Comparison of ENCODE assay signal across 1 cellular context in genomic region chr2:21043744-21044532, GRCh38.
TF ChIP-seq lines count a peak whose summit lies in the region.

Gene APOB, minus strand, starts transcription at chr2:21044073. Its CDS starts 128 bp downstream, at chr2:21043945.

TF ChIP-seq in HepG2, 621 proteins besides CTCF, POLR2A, EP300 and RAD21 (continued from another document and continues in another):
- TF ChIP-seq, protein P1, sequence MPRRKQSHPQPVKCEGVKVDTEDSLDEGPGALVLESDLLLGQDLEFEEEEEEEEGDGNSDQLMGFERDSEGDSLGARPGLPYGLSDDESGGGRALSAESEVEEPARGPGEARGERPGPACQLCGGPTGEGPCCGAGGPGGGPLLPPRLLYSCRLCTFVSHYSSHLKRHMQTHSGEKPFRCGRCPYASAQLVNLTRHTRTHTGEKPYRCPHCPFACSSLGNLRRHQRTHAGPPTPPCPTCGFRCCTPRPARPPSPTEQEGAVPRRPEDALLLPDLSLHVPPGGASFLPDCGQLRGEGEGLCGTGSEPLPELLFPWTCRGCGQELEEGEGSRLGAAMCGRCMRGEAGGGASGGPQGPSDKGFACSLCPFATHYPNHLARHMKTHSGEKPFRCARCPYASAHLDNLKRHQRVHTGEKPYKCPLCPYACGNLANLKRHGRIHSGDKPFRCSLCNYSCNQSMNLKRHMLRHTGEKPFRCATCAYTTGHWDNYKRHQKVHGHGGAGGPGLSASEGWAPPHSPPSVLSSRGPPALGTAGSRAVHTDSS (CRISPR knock-in tag; conservative IDR thresholded peaks at IDR 0.05): peak; percentile 88; the same call in 1 of the 2 replicates
- TF ChIP-seq, protein P2, sequence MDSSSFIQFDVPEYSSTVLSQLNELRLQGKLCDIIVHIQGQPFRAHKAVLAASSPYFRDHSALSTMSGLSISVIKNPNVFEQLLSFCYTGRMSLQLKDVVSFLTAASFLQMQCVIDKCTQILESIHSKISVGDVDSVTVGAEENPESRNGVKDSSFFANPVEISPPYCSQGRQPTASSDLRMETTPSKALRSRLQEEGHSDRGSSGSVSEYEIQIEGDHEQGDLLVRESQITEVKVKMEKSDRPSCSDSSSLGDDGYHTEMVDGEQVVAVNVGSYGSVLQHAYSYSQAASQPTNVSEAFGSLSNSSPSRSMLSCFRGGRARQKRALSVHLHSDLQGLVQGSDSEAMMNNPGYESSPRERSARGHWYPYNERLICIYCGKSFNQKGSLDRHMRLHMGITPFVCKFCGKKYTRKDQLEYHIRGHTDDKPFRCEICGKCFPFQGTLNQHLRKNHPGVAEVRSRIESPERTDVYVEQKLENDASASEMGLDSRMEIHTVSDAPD (CRISPR knock-in tag; IDR thresholded peaks at IDR 0.05): 0 out of 2 replicates have a peak, but pooled peaks have one; percentile 66
- TF ChIP-seq, protein P3, sequence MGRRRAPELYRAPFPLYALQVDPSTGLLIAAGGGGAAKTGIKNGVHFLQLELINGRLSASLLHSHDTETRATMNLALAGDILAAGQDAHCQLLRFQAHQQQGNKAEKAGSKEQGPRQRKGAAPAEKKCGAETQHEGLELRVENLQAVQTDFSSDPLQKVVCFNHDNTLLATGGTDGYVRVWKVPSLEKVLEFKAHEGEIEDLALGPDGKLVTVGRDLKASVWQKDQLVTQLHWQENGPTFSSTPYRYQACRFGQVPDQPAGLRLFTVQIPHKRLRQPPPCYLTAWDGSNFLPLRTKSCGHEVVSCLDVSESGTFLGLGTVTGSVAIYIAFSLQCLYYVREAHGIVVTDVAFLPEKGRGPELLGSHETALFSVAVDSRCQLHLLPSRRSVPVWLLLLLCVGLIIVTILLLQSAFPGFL (CRISPR knock-in tag; IDR thresholded peaks at IDR 0.05): peak; percentile 95
- TF ChIP-seq STAT5B (CRISPR knock-in tag; IDR thresholded peaks at IDR 0.05) (peak; percentile 66; the same call in 1 of the 2 replicates), PRPF4 (IDR thresholded peaks at IDR 0.05; ENCODE audit: low read depth, low read length, poor library complexity, severe bottlenecking) (no peak), GLMP (CRISPR knock-in tag; IDR thresholded peaks at IDR 0.05; ENCODE audit: borderline replicate concordance) (no peak), TRAFD1 (CRISPR knock-in tag; IDR thresholded peaks at IDR 0.05; ENCODE audit: borderline replicate concordance) (no peak), SSRP1 (CRISPR knock-in tag; IDR thresholded peaks at IDR 0.05) (no peak), PPARG (CRISPR knock-in tag; conservative IDR thresholded peaks at IDR 0.05) (peak; percentile 86), YEATS2 (CRISPR knock-in tag; IDR thresholded peaks at IDR 0.05; ENCODE audit: borderline replicate concordance) (peak; percentile 40; the same call in 1 of the 2 replicates), ZBTB7A (CRISPR knock-in tag; IDR thresholded peaks at IDR 0.05) (peak; percentile 88), SRF (IDR thresholded peaks at IDR 0.05; ENCODE audit: low read depth, low read length) (peak; percentile 80), HINFP (CRISPR knock-in tag; IDR thresholded peaks at IDR 0.05; ENCODE audit: low read depth) (peak; percentile 91), ATF3 (CRISPR knock-in tag; IDR thresholded peaks at IDR 0.05) (peak; percentile 75), MTA1 (CRISPR knock-in tag; IDR thresholded peaks at IDR 0.05; ENCODE audit: borderline replicate concordance) (peak; percentile 94), ESRRA (CRISPR knock-in tag; IDR thresholded peaks at IDR 0.05; ENCODE audit: low read depth) (peak; percentile 90; the same call in 1 of the 2 replicates), FOXP1 (IDR thresholded peaks at IDR 0.05) (no peak), FOXP1 (CRISPR knock-in tag; IDR thresholded peaks at IDR 0.05) (peak; percentile 83), ZBTB7B (CRISPR knock-in tag; IDR thresholded peaks at IDR 0.05) (peak; percentile 98), ELF4 (CRISPR knock-in tag; IDR thresholded peaks at IDR 0.05; ENCODE audit: borderline replicate concordance) (no peak), ETV6 (CRISPR knock-in tag; conservative IDR thresholded peaks at IDR 0.05) (peak; percentile 95), ZNF547 (CRISPR knock-in tag; IDR thresholded peaks at IDR 0.05) (peak; percentile 79; the same call in 1 of the 2 replicates), ZNF101 (CRISPR knock-in tag; IDR thresholded peaks at IDR 0.05; ENCODE audit: borderline replicate concordance, low read depth) (peak; percentile 63; the same call in 1 of the 2 replicates), ZNF597 (CRISPR knock-in tag; IDR thresholded peaks at IDR 0.05) (peak; percentile 9; the same call in 1 of the 2 replicates), CCAR2 (optimal IDR thresholded peaks at IDR 0.05; ENCODE audit: low read depth, low read length) (no peak), ZNF552 (CRISPR knock-in tag; IDR thresholded peaks at IDR 0.05; ENCODE audit: borderline replicate concordance) (0 out of 2 replicates have a peak, but pooled peaks have one; percentile 67), KDM4B (CRISPR knock-in tag; IDR thresholded peaks at IDR 0.05) (no peak), NRL (CRISPR knock-in tag; IDR thresholded peaks at IDR 0.05; ENCODE audit: borderline replicate concordance) (peak; percentile 87; the same call in 1 of the 2 replicates), EHMT2 (IDR thresholded peaks at IDR 0.05; ENCODE audit: borderline replicate concordance, low read depth, low read length) (no peak), HNRNPLL (IDR thresholded peaks at IDR 0.05; ENCODE audit: low read depth, low read length, poor library complexity, severe bottlenecking) (peak; percentile 98), FOXO4 (CRISPR knock-in tag; conservative IDR thresholded peaks at IDR 0.05) (peak; percentile 99; the same call in 1 of the 2 replicates), ZSCAN5A (CRISPR knock-in tag; IDR thresholded peaks at IDR 0.05; ENCODE audit: borderline replicate concordance) (peak; percentile 92), ZNF205 (CRISPR knock-in tag; IDR thresholded peaks at IDR 0.05) (peak; percentile 95), MBD4 (IDR thresholded peaks at IDR 0.05; ENCODE audit: borderline replicate concordance, low read length) (no peak; the same call in 1 of the 2 replicates)
- TF ChIP-seq, protein P4, sequence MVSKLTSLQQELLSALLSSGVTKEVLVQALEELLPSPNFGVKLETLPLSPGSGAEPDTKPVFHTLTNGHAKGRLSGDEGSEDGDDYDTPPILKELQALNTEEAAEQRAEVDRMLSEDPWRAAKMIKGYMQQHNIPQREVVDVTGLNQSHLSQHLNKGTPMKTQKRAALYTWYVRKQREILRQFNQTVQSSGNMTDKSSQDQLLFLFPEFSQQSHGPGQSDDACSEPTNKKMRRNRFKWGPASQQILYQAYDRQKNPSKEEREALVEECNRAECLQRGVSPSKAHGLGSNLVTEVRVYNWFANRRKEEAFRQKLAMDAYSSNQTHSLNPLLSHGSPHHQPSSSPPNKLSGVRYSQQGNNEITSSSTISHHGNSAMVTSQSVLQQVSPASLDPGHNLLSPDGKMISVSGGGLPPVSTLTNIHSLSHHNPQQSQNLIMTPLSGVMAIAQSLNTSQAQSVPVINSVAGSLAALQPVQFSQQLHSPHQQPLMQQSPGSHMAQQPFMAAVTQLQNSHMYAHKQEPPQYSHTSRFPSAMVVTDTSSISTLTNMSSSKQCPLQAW (CRISPR knock-in tag; IDR thresholded peaks at IDR 0.05): peak; percentile 94
- TF ChIP-seq, protein P5, sequence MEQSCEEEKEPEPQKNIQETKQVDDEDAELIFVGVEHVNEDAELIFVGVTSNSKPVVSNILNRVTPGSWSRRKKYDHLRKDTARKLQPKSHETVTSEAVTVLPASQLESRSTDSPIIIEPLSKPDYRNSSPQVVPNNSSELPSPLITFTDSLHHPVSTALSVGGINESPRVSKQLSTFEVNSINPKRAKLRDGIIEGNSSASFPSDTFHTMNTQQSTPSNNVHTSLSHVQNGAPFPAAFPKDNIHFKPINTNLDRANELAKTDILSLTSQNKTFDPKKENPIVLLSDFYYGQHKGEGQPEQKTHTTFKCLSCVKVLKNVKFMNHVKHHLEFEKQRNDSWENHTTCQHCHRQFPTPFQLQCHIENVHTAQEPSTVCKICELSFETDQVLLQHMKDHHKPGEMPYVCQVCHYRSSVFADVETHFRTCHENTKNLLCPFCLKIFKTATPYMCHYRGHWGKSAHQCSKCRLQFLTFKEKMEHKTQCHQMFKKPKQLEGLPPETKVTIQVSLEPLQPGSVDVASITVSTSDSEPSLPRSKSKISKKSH (CRISPR knock-in tag; IDR thresholded peaks at IDR 0.05; ENCODE audit: borderline replicate concordance): peak; percentile 71; the same call in 1 of the 2 replicates
- TF ChIP-seq, protein P6, sequence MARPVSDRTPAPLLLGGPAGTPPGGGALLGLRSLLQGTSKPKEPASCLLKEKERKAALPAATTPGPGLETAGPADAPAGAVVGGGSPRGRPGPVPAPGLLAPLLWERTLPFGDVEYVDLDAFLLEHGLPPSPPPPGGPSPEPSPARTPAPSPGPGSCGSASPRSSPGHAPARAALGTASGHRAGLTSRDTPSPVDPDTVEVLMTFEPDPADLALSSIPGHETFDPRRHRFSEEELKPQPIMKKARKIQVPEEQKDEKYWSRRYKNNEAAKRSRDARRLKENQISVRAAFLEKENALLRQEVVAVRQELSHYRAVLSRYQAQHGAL (CRISPR knock-in tag; IDR thresholded peaks at IDR 0.05; ENCODE audit: not compliant biosample characterization): peak; percentile 90
